ENCODE assay signal across 16 cellular contexts in genomic region chr15:54374184-54374947, GRCh38.
"Had no signal": no experiment of that assay in that cellular context is flagged by ENCODE, and none has a peak within 500 bp of the region (broad histone marks: within the 10 kb centered on the region; RNA-seq: fewer than 3 reads in every experiment).

No MANE protein-coding gene starts in this region.

- H3K9me3 ChIP-seq: gastrocnemius medialis, psoas muscle, right lobe of liver, testis had no signal

- H3K27ac ChIP-seq: gastrocnemius medialis, left lung, psoas muscle, right lobe of liver, stomach, testis, upper lobe of left lung had no signal

- H3K36me3 Mint-ChIP-seq: activated naive CD4-positive, alpha-beta T cell treated with anti-CD3 and anti-CD28 coated beads, Interleukin-2, amount 10 ng/mL, durations not matched to agents 7 days and 5 days; naive thymus-derived CD8-positive, alpha-beta T cell had no signal

- H3K27me3 ChIP-seq: gastrocnemius medialis, left lung, right lobe of liver, stomach, testis, upper lobe of left lung had no signal

- H3K9me3 Mint-ChIP-seq: T-helper 2 cell treated with Interferon-gamma antibody and Interleukin-4, amounts not matched to agents 5 μg/mL and 100 μg/mL, for 36 hours had no signal

- H3K27me3 Mint-ChIP-seq: activated naive CD4-positive, alpha-beta T cell treated with anti-CD3 and anti-CD28 coated beads, Interleukin-2, amount 10 ng/mL, durations not matched to agents 7 days and 5 days had no signal

- H3K4me3 Mint-ChIP-seq: activated naive CD4-positive, alpha-beta T cell treated with anti-CD3 and anti-CD28 coated beads, Interleukin-2, amount 10 ng/mL, durations not matched to agents 7 days and 5 days; naive thymus-derived CD8-positive, alpha-beta T cell; T-helper 2 cell treated with Interferon-gamma antibody and Interleukin-4, amounts not matched to agents 5 μg/mL and 100 μg/mL, for 36 hours had no signal

- ATAC-seq: activated CD4-positive, CD25-positive, alpha-beta regulatory T cell treated with anti-CD3 and anti-CD28 coated beads, Interleukin-2, amount 50 U/mL, for 24 hours; gastrocnemius medialis; left lung; naive thymus-derived CD8-positive, alpha-beta T cell; psoas muscle; right lobe of liver had no signal

- H3K36me3 ChIP-seq: gastrocnemius medialis, left lung, right lobe of liver, stomach, upper lobe of left lung had no signal

- H3K4me1 Mint-ChIP-seq: activated naive CD4-positive, alpha-beta T cell treated with anti-CD3 and anti-CD28 coated beads, Interleukin-2, amount 10 ng/mL, durations not matched to agents 7 days and 5 days; naive thymus-derived CD8-positive, alpha-beta T cell had no signal

- DNase-seq: activated CD4-positive, alpha-beta T cell treated with anti-CD3 and anti-CD28 coated beads, Interleukin-2, amount 50 U/mL, for 4 hours; activated naive CD4-positive, alpha-beta T cell treated with anti-CD3 and anti-CD28 coated beads, Interleukin-2, amount 10 ng/mL, durations not matched to agents 7 days and 5 days; activated T-cell treated with anti-CD3 and anti-CD28 coated beads for 4 hours; erythroblast; gastrocnemius medialis; occipital lobe; psoas muscle; stimulated activated CD4-positive, alpha-beta T cell treated with anti-CD3 and anti-CD28 coated beads, Interleukin-1b, Interleukin-23, amount 100 ng/mL, for 48 hours; stomach; testis had no signal

- H3K4me1 ChIP-seq: gastrocnemius medialis, left lung, psoas muscle, right lobe of liver, stomach, testis, upper lobe of left lung had no signal

- H3K4me3 ChIP-seq: gastrocnemius medialis, left lung, psoas muscle, right lobe of liver, stomach, testis, upper lobe of left lung had no signal

- H3K27ac Mint-ChIP-seq: activated naive CD4-positive, alpha-beta T cell treated with anti-CD3 and anti-CD28 coated beads, Interleukin-2, amount 10 ng/mL, durations not matched to agents 7 days and 5 days; naive thymus-derived CD8-positive, alpha-beta T cell; T-helper 2 cell treated with Interferon-gamma antibody and Interleukin-4, amounts not matched to agents 5 μg/mL and 100 μg/mL, for 36 hours had no signal
